Comparison of ENCODE assay signal across 12 cellular contexts in genomic region chr7:39650676-39651075, GRCh38. TPM values are rescaled to one million over a fixed set of nuclear protein-coding genes. Genes with fewer than 3 reads are reported as not detected.
A peak's percentile ranks its signal among the peaks of the same experiment; 100 is the strongest.
DNase-seq lines count a peak whose midpoint lies in the region; ATAC-seq, FAIRE-seq and TF ChIP-seq lines count a peak whose summit lies in the region.
"Had no signal": no experiment of that assay in that cellular context is flagged by ENCODE, and none has a peak within 500 bp of the region (broad histone marks: within the 10 kb centered on the region; RNA-seq: fewer than 3 reads in every experiment).

No MANE protein-coding gene starts in this region.

- in situ Hi-C loops in astrocyte of the spinal cord (cut with HindIII; ENCODE audit: low sequenced_read_pairs) = no loop called here

- peaks cover 3% of the 10 kb centered on the region for H3K9me3 Mint-ChIP-seq in stimulated activated memory B cell treated with anti-CD40 and anti-IgM and Interleukin-4, amounts not matched to agents 10 μg/mL and 1 μg/mL and 100 μg/mL, for 72 hours
- peaks cover 9% of the 10 kb centered on the region for H3K9me3 Mint-ChIP-seq in activated T-helper 2 cell treated with anti-CD3 and anti-CD28 coated beads, Interferon-gamma antibody, Interleukin-2, Interleukin-4, amounts not matched to agents 10 μg/mL and 5 μg/mL and 100 μg/mL, durations not matched to agents 14 hours and 24 hours and 36 hours
- H3K9me3 Mint-ChIP-seq in endodermal cell = peaks cover 4% of the 10 kb centered on the region

- ATAC-seq in left ventricle myocardium superior = peak; percentile 82
- no peak for ATAC-seq in stimulated activated memory B cell treated with anti-CD40 and anti-IgM and Interleukin-4, amounts not matched to agents 10 μg/mL and 1 μg/mL and 100 μg/mL, for 72 hours
- no peak for ATAC-seq in HG02763 (IDR thresholded peaks at IDR 0.05; ENCODE audit: unreplicated experiment)

- no peak overlapping the region for H3K4me3 Mint-ChIP-seq in stimulated activated memory B cell treated with anti-CD40 and anti-IgM and Interleukin-4, amounts not matched to agents 10 μg/mL and 1 μg/mL and 100 μg/mL, for 72 hours
- H3K4me3 Mint-ChIP-seq in activated T-helper 2 cell treated with anti-CD3 and anti-CD28 coated beads, Interferon-gamma antibody, Interleukin-2, Interleukin-4, amounts not matched to agents 10 μg/mL and 5 μg/mL and 100 μg/mL, durations not matched to agents 14 hours and 24 hours and 36 hours (ENCODE audit: low read depth) = no peak overlapping the region
- H3K4me3 Mint-ChIP-seq in endodermal cell = no peak overlapping the region

- TF ChIP-seq CTCF in astrocyte of the spinal cord (IDR thresholded peaks at IDR 0.05; ENCODE audit: low read depth, low read length) = no peak
- TF ChIP-seq CTCF in endodermal cell (conservative IDR thresholded peaks at IDR 0.05) = no peak

- H3K36me3 Mint-ChIP-seq in stimulated activated memory B cell treated with anti-CD40 and anti-IgM and Interleukin-4, amounts not matched to agents 10 μg/mL and 1 μg/mL and 100 μg/mL, for 72 hours = peaks cover 49% of the 10 kb centered on the region
- peaks cover 18% of the 10 kb centered on the region for H3K36me3 Mint-ChIP-seq in activated T-helper 2 cell treated with anti-CD3 and anti-CD28 coated beads, Interferon-gamma antibody, Interleukin-2, Interleukin-4, amounts not matched to agents 10 μg/mL and 5 μg/mL and 100 μg/mL, durations not matched to agents 14 hours and 24 hours and 36 hours (ENCODE audit: low read depth)
- peaks cover 19% of the 10 kb centered on the region for H3K36me3 Mint-ChIP-seq in endodermal cell (ENCODE audit: low read depth)

- H3K36me3 ChIP-seq in small intestine (ENCODE audit: control insufficient read depth in 2 of 2, insufficient read depth in 2 of 2, low read length in 2 of 2) (no peaks in the 10 kb centered on the region), endodermal cell (ENCODE audit: control insufficient read depth, insufficient read depth, low read length) (peaks cover 7% of the 10 kb centered on the region)
- H3K36me3 ChIP-seq: breast epithelium had no signal

- H3K4me3 ChIP-seq in astrocyte of the spinal cord (ENCODE audit: low read depth, low read length) = no peak overlapping the region
- H3K4me3 ChIP-seq in small intestine (ENCODE audit: low read depth in 1 of 2, low read length in 2 of 2) = no peak overlapping the region
- H3K4me3 ChIP-seq in endodermal cell (ENCODE audit: low read length) = no peak overlapping the region
- H3K4me3 ChIP-seq: breast epithelium, smooth muscle cell had no signal

- no peak overlapping the region for H3K9ac ChIP-seq in endodermal cell (ENCODE audit: extremely low read depth, low read length, poor library complexity, severe bottlenecking)

- DNase-seq in GOT3 (lab: John Stamatoyannopoulos, UW) = peak; percentile 16
- peak; percentile 71 for DNase-seq in astrocyte of the spinal cord (ENCODE audit: low read depth, low spot score)
- DNase-seq in left ventricle myocardium superior = no peak
- DNase-seq in small intestine = peak; percentile 19
- no peak for DNase-seq in activated T-helper 2 cell treated with anti-CD3 and anti-CD28 coated beads, Interferon-gamma antibody, Interleukin-2, Interleukin-4, amounts not matched to agents 10 μg/mL and 5 μg/mL and 100 μg/mL, durations not matched to agents 14 hours and 24 hours and 36 hours (ENCODE audit: low spot score)
- DNase-seq in endodermal cell = no peak
- DNase-seq: activated CD4-positive, alpha-beta T cell treated with anti-CD3 and anti-CD28 coated beads for 48 hours; Kasumi-1 had no signal

- 81 to 87% (median 85%) methylated on average over 4 of the region's 4 CpGs for WGBS in small intestine, 3 donors
- whole genome bisulfite sequencing in endodermal cell (ENCODE audit: insufficient coverage in 1 of 2, insufficient read length in 1 of 2), 2 experiments = 98% methylated on average over 4 of the region's 4 CpGs; no CpG with 5 or more reads in 1 of the 2 experiments

- H3K27ac ChIP-seq in small intestine (ENCODE audit: low read depth in 1 of 2, low read length in 1 of 2) (no peak overlapping the region), endodermal cell (ENCODE audit: low read depth, low read length) (no peak overlapping the region)
- H3K27ac ChIP-seq: breast epithelium had no signal

- intact Hi-C loops in left ventricle myocardium superior (cut with micrococcal nuclease) = no loop called here
- intact Hi-C loops in activated T-helper 2 cell treated with anti-CD3 and anti-CD28 coated beads, Interferon-gamma antibody, Interleukin-2, Interleukin-4, amounts not matched to agents 10 μg/mL and 5 μg/mL and 100 μg/mL, durations not matched to agents 14 hours and 24 hours and 36 hours (cut with micrococcal nuclease) = no loop called here

- H3K27me3 ChIP-seq in small intestine (ENCODE audit: control insufficient read depth in 2 of 2, insufficient read depth in 2 of 2, low read length in 2 of 2) = no peaks in the 10 kb centered on the region
- H3K27me3 ChIP-seq in endodermal cell (ENCODE audit: control insufficient read depth, insufficient read depth, low read length, poor library complexity, severe bottlenecking) = no peaks in the 10 kb centered on the region
- H3K27me3 ChIP-seq: breast epithelium had no signal

- H3K27ac Mint-ChIP-seq in stimulated activated memory B cell treated with anti-CD40 and anti-IgM and Interleukin-4, amounts not matched to agents 10 μg/mL and 1 μg/mL and 100 μg/mL, for 72 hours = no peak overlapping the region
- H3K27ac Mint-ChIP-seq in activated T-helper 2 cell treated with anti-CD3 and anti-CD28 coated beads, Interferon-gamma antibody, Interleukin-2, Interleukin-4, amounts not matched to agents 10 μg/mL and 5 μg/mL and 100 μg/mL, durations not matched to agents 14 hours and 24 hours and 36 hours = no peak overlapping the region
- no peak overlapping the region for H3K27ac Mint-ChIP-seq in endodermal cell

- H3K4me1 ChIP-seq in small intestine (ENCODE audit: control insufficient read depth in 2 of 2, insufficient read depth in 1 of 2, low read depth in 1 of 2, low read length in 1 of 2) (peaks cover 8 to 17% of the 10 kb centered on the region in 2 donors), endodermal cell (ENCODE audit: control insufficient read depth, insufficient read depth, low read length) (no peaks in the 10 kb centered on the region)

- H3K27me3 Mint-ChIP-seq in stimulated activated memory B cell treated with anti-CD40 and anti-IgM and Interleukin-4, amounts not matched to agents 10 μg/mL and 1 μg/mL and 100 μg/mL, for 72 hours = no peaks in the 10 kb centered on the region
- H3K27me3 Mint-ChIP-seq in activated T-helper 2 cell treated with anti-CD3 and anti-CD28 coated beads, Interferon-gamma antibody, Interleukin-2, Interleukin-4, amounts not matched to agents 10 μg/mL and 5 μg/mL and 100 μg/mL, durations not matched to agents 14 hours and 24 hours and 36 hours (ENCODE audit: low read depth) = no peaks in the 10 kb centered on the region
- H3K27me3 Mint-ChIP-seq in endodermal cell (ENCODE audit: insufficient read depth) = no peaks in the 10 kb centered on the region

- FAIRE-seq in small intestine (lab: Jason Lieb, UNC) = no peak

- peaks cover 33% of the 10 kb centered on the region for H3K4me1 Mint-ChIP-seq in stimulated activated memory B cell treated with anti-CD40 and anti-IgM and Interleukin-4, amounts not matched to agents 10 μg/mL and 1 μg/mL and 100 μg/mL, for 72 hours
- H3K4me1 Mint-ChIP-seq in activated T-helper 2 cell treated with anti-CD3 and anti-CD28 coated beads, Interferon-gamma antibody, Interleukin-2, Interleukin-4, amounts not matched to agents 10 μg/mL and 5 μg/mL and 100 μg/mL, durations not matched to agents 14 hours and 24 hours and 36 hours (ENCODE audit: low read depth) = no peaks in the 10 kb centered on the region
- H3K4me1 Mint-ChIP-seq in endodermal cell = peaks cover under 1% of the 10 kb centered on the region

- H3K9me3 ChIP-seq in small intestine (ENCODE audit: control insufficient read depth, low read depth) (no peaks in the 10 kb centered on the region), endodermal cell (ENCODE audit: control insufficient read depth, low read length) (peaks cover 9% of the 10 kb centered on the region)

RNA-seq across cellular contexts. Expression of gene RALA, which starts 27.3 kb away (rescaled TPM):
- 38.0 TPM for total RNA-seq in left ventricle myocardium superior
- polyA plus RNA-seq in small intestine = 10 to 100 TPM; 43.2 to 57.7 (median 56.2) TPM
- 33.1 and 35.3 TPM in 2 replicates for total RNA-seq in activated T-helper 2 cell treated with anti-CD3 and anti-CD28 coated beads, Interferon-gamma antibody, Interleukin-2, Interleukin-4, amounts not matched to agents 10 μg/mL and 5 μg/mL and 100 μg/mL, durations not matched to agents 14 hours and 24 hours and 36 hours
- total RNA-seq in endodermal cell = 10 to 100 TPM; 43.9 to 46.4 TPM
- 46.2 TPM for polyA plus RNA-seq in endodermal cell (2013, experiment 1 of 2)
- 44.1 TPM for polyA plus RNA-seq in endodermal cell (2013, experiment 2 of 2)

Comparison
In these comparisons a context has a peak if more than half of its experiments do, and no peak if none do; other contexts are left out.
1. DNase-seq: peak in GOT3 (single experiment), astrocyte of the spinal cord (single experiment) and small intestine (single experiment); none in left ventricle myocardium superior (single experiment), activated T-helper 2 cell treated with anti-CD3 and anti-CD28 coated beads, Interferon-gamma antibody, Interleukin-2, Interleukin-4, amounts not matched to agents 10 μg/mL and 5 μg/mL and 100 μg/mL, durations not matched to agents 14 hours and 24 hours and 36 hours (single experiment) and endodermal cell (single experiment).